15 cellular contexts compared by ENCODE assay signal in genomic region chr16:85638248-85638647, GRCh38. TPM values are rescaled to one million over a fixed set of nuclear protein-coding genes. Genes with fewer than 3 reads are reported as not detected.
A peak's percentile ranks its signal among the peaks of the same experiment; 100 is the strongest.
DNase-seq lines count a peak whose midpoint lies in the region; ATAC-seq and TF ChIP-seq lines count a peak whose summit lies in the region.
"Had no signal": no experiment of that assay in that cellular context is flagged by ENCODE, and none has a peak within 500 bp of the region (broad histone marks: within the 10 kb centered on the region; RNA-seq: fewer than 3 reads in every experiment).

No MANE protein-coding gene starts in this region.

- WGBS in heart left ventricle, 4 donors: 93 to 96% (median 94%) methylated on average over 16 of the region's 16 CpGs
- 58 to 89% (median 67%) methylated on average over 15 to 16 of the region's 16 CpGs for WGBS in stomach, 5 donors

- H3K4me3 ChIP-seq in right atrium auricular region: no peak overlapping the region
- no peak overlapping the region for H3K4me3 ChIP-seq in heart left ventricle
- H3K4me3 ChIP-seq in stomach: no peak overlapping the region
- H3K4me3 ChIP-seq: GM23338 had no signal

- H3K4me1 ChIP-seq in right atrium auricular region: peaks cover 0 to 67% of the 10 kb centered on the region in 2 donors
- peaks cover 0 to 66% (median 20%) of the 10 kb centered on the region in 12 donors for H3K4me1 ChIP-seq in heart left ventricle
- H3K4me1 ChIP-seq in stomach: peaks cover 92 to 100% (median 99%) of the 10 kb centered on the region in 4 donors

- CTCF ChIA-PET in WTC11 (lab: Charles Lee): interaction anchor here (1.0 to 3.7 kb wide), 3 partner anchors 10 to 51 kb away, joined by 3 to 24 read pairs (median 3); no protein-coding TSS in a partner anchor

- H3K27me3 ChIP-seq in right atrium auricular region (no peaks in the 10 kb centered on the region), heart left ventricle (no peaks in the 10 kb centered on the region), stomach (no peaks in the 10 kb centered on the region)

- H3K27ac ChIP-seq in right atrium auricular region (peak overlapping the region; percentile 70 to 80), heart left ventricle (peak overlapping the region in 2 of 12 donors; percentile 39 to 77), stomach (peak overlapping the region; percentile 39 to 72 (median 65))

- no peaks in the 10 kb centered on the region for H3K27me3 Mint-ChIP-seq in WTC11 (ENCODE audit: low read depth)
- H3K27me3 Mint-ChIP-seq in glutamatergic neuron (ENCODE audit: unreplicated experiment): peaks cover 25% of the 10 kb centered on the region

- H3K4me1 Mint-ChIP-seq in WTC11: no peaks in the 10 kb centered on the region; the same call in 1 of the 2 replicates
- peaks cover 12% of the 10 kb centered on the region for H3K4me1 Mint-ChIP-seq in glutamatergic neuron (ENCODE audit: low read depth, unreplicated experiment)

- no peak for TF ChIP-seq EP300 in stomach (IDR thresholded peaks at IDR 0.05)

- ATAC-seq in heart left ventricle (no peak), WTC11 (no peak), HG02884 (IDR thresholded peaks at IDR 0.05; ENCODE audit: unreplicated experiment) (no peak)
- ATAC-seq: GM23338 had no signal

- H3K9me3 Mint-ChIP-seq in WTC11 (no peaks in the 10 kb centered on the region), glutamatergic neuron (ENCODE audit: unreplicated experiment) (peaks cover 26% of the 10 kb centered on the region)
- H3K9me3 Mint-ChIP-seq: CD8-positive, alpha-beta memory T cell; GM23338 had no signal

- no peak overlapping the region for H3K4me3 Mint-ChIP-seq in WTC11
- H3K4me3 Mint-ChIP-seq in glutamatergic neuron (ENCODE audit: unreplicated experiment): peak overlapping the region; percentile 65
- H3K4me3 Mint-ChIP-seq: CD8-positive, alpha-beta memory T cell; GM23338 had no signal

- TF ChIP-seq CTCF in right atrium auricular region (IDR thresholded peaks at IDR 0.05): no peak
- TF ChIP-seq CTCF in heart left ventricle (IDR thresholded peaks at IDR 0.05): no peak
- no peak for TF ChIP-seq CTCF in WTC11 (IDR thresholded peaks at IDR 0.05)
- no peak for TF ChIP-seq CTCF in glutamatergic neuron (IDR thresholded peaks at IDR 0.05; ENCODE audit: partially characterized antibody, unreplicated experiment)
- TF ChIP-seq CTCF in stomach (IDR thresholded peaks at IDR 0.05): no peak

- H3K36me3 ChIP-seq in right atrium auricular region (peaks cover 7% of the 10 kb centered on the region), heart left ventricle (peaks cover 0 to 16% (median 0%) of the 10 kb centered on the region in 9 donors), stomach (peaks cover 9 to 41% (median 30%) of the 10 kb centered on the region in 4 donors)

- intact Hi-C loops in heart left ventricle (cut with DNase I) (no loop called here), stomach (cut with DNase I; ENCODE audit: low total_unique reads) (no loop called here)

- POLR2A ChIA-PET in WTC11 (lab: Charles Lee): no interaction called here

- H3K9me3 ChIP-seq in right atrium auricular region: no peaks in the 10 kb centered on the region
- H3K9me3 ChIP-seq in heart left ventricle: no peaks in the 10 kb centered on the region
- H3K9me3 ChIP-seq in stomach: no peaks in the 10 kb centered on the region

- DNase-seq in right atrium auricular region (ENCODE audit: low spot score): no peak
- no peak for DNase-seq in heart left ventricle
- no peak for DNase-seq in WTC11 (ENCODE audit: low spot score)
- no peak for DNase-seq in glutamatergic neuron
- no peak for DNase-seq in stomach
- DNase-seq in LoVo (ENCODE audit: low spot score): no peak
- DNase-seq in NCI-H146 treated with DMSO at 0.1 percent for 48 hours (lab: John Stamatoyannopoulos, UW; ENCODE audit: unreplicated experiment): no peak
- DNase-seq: AML-193; CD8-positive, alpha-beta memory T cell; GF-D8; Karpas-422; NCI-H2029; SHP77 had no signal

- H3K36me3 Mint-ChIP-seq in WTC11: no peaks in the 10 kb centered on the region
- no peaks in the 10 kb centered on the region for H3K36me3 Mint-ChIP-seq in glutamatergic neuron (ENCODE audit: unreplicated experiment)

- no peak for TF ChIP-seq POLR2A in heart left ventricle (IDR thresholded peaks at IDR 0.05)
- no peak for TF ChIP-seq POLR2A in stomach (IDR thresholded peaks at IDR 0.05)

- H3K27ac Mint-ChIP-seq in WTC11: peak overlapping the region; percentile 79
- H3K27ac Mint-ChIP-seq in glutamatergic neuron (ENCODE audit: unreplicated experiment): no peak overlapping the region
- H3K27ac Mint-ChIP-seq: GM23338 had no signal

TF ChIP-seq in WTC11, 78 proteins besides CTCF, POLR2A, EP300 and RAD21:
- no peak for TF ChIP-seq FOXK1 (CRISPR knock-in tag; IDR thresholded peaks at IDR 0.05)
- TF ChIP-seq, protein P1, sequence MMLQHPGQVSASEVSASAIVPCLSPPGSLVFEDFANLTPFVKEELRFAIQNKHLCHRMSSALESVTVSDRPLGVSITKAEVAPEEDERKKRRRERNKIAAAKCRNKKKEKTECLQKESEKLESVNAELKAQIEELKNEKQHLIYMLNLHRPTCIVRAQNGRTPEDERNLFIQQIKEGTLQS (CRISPR knock-in tag; conservative IDR thresholded peaks at IDR 0.05): no peak
- TF ChIP-seq E2F5 (CRISPR knock-in tag; IDR thresholded peaks at IDR 0.05): no peak
- TF ChIP-seq NFYB (CRISPR knock-in tag; conservative IDR thresholded peaks at IDR 0.05; ENCODE audit: low read depth): no peak
- TF ChIP-seq, protein P2, sequence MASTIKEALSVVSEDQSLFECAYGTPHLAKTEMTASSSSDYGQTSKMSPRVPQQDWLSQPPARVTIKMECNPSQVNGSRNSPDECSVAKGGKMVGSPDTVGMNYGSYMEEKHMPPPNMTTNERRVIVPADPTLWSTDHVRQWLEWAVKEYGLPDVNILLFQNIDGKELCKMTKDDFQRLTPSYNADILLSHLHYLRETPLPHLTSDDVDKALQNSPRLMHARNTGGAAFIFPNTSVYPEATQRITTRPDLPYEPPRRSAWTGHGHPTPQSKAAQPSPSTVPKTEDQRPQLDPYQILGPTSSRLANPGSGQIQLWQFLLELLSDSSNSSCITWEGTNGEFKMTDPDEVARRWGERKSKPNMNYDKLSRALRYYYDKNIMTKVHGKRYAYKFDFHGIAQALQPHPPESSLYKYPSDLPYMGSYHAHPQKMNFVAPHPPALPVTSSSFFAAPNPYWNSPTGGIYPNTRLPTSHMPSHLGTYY (CRISPR knock-in tag; IDR thresholded peaks at IDR 0.05): no peak
- TF ChIP-seq SOX15 (CRISPR knock-in tag; IDR thresholded peaks at IDR 0.05): no peak
- TF ChIP-seq HMGA2 (CRISPR knock-in tag; IDR thresholded peaks at IDR 0.05): no peak
- TF ChIP-seq, protein P3, sequence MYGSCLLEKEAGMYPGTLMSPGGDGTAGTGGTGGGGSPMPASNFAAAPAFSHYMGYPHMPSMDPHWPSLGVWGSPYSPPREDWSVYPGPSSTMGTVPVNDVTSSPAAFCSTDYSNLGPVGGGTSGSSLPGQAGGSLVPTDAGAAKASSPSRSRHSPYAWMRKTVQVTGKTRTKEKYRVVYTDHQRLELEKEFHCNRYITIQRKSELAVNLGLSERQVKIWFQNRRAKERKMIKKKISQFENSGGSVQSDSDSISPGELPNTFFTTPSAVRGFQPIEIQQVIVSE (CRISPR knock-in tag; IDR thresholded peaks at IDR 0.05; ENCODE audit: borderline replicate concordance): no peak
- no peak for TF ChIP-seq TEAD4 (CRISPR knock-in tag; IDR thresholded peaks at IDR 0.05)
TF ChIP-seq in WTC11: peak in this region for 0.

RNA-seq across cellular contexts. Expression of gene GSE1, which starts 25.1 kb away (rescaled TPM):
- 10 to 100 TPM; 37.1 to 55.7 TPM for total RNA-seq in right atrium auricular region
- 10 to 100 TPM; 23.4 to 48.4 (median 38.5) TPM for total RNA-seq in heart left ventricle
- 10 to 100 TPM; 18.1 to 35.3 TPM for polyA plus RNA-seq in heart left ventricle
- total RNA-seq in WTC11 (2021): 91.0 to 124 TPM (median 93.8 TPM) in 3 replicates
- total RNA-seq in glutamatergic neuron (ENCODE audit: unreplicated experiment): 473 TPM
- total RNA-seq in stomach: 100 to 1,000 TPM in 4 of 5 donors, 10 to 100 TPM in 1; 58.2 to 294 (median 141) TPM
- polyA plus RNA-seq in stomach: 10 to 100 TPM; 11.8 to 21.1 (median 12.9) TPM

RNA-seq across cellular contexts. Expression of gene GINS2, which starts 50.5 kb away (rescaled TPM):
- total RNA-seq in right atrium auricular region (under 1 TPM in 1 of 2 donors, not detected in 1; 0.15 TPM), heart left ventricle (1 to 10 TPM in 1 of 9 donors, under 1 TPM in 7, not detected in 1; 0.19 to 4.2 (median 0.56) TPM), WTC11 (2021) (35.5 to 38.4 TPM (median 38.0 TPM) in 3 replicates), glutamatergic neuron (ENCODE audit: unreplicated experiment) (7.1 TPM), stomach (1 to 10 TPM in 3 of 5 donors, under 1 TPM in 1, not detected in 1; 0.87 to 2.0 (median 1.9) TPM)
- polyA plus RNA-seq in heart left ventricle (under 1 TPM; 0.15 to 0.36 TPM), stomach (1 to 10 TPM; 1.5 to 3.6 (median 2.9) TPM)
